In genomic region chr2:170298115-170298514, GRCh38 we compare ENCODE assay signal across 15 cellular contexts.
DNase-seq lines count a peak whose midpoint lies in the region; ATAC-seq and TF ChIP-seq lines count a peak whose summit lies in the region.
"Had no signal": no experiment of that assay in that cellular context is flagged by ENCODE, and none has a peak within 500 bp of the region (broad histone marks: within the 10 kb centered on the region; RNA-seq: fewer than 3 reads in every experiment).

No MANE protein-coding gene starts in this region.

- POLR2A ChIA-PET in GM10248 (lab: Yijun Ruan, JAX), result no interaction called here
- POLR2A ChIA-PET in naive thymus-derived CD4-positive, alpha-beta T cell (lab: Charles Lee), result no interaction called here

- no peak for TF ChIP-seq CTCF in GM10248 (IDR thresholded peaks at IDR 0.05; ENCODE audit: control extremely low read depth, extremely low read depth, low read depth, missing control alignments)

- H3K27ac ChIP-seq in naive thymus-derived CD4-positive, alpha-beta T cell (ENCODE audit: low read depth, low read length), result no peak overlapping the region
- H3K27ac ChIP-seq: lower lobe of right lung had no signal

- H3K9me3 Mint-ChIP-seq in naive thymus-derived CD4-positive, alpha-beta T cell, result peaks cover 0 to 16% (median 4%) of the 10 kb centered on the region in 11 donors

- H3K4me1 ChIP-seq in naive thymus-derived CD4-positive, alpha-beta T cell (ENCODE audit: control insufficient read depth in 2 of 2, insufficient read depth in 2 of 2, low read length in 2 of 2), result no peaks in the 10 kb centered on the region
- H3K4me1 ChIP-seq: lower lobe of right lung had no signal

- no peak overlapping the region for H3K4me3 Mint-ChIP-seq in naive thymus-derived CD4-positive, alpha-beta T cell

- no peaks in the 10 kb centered on the region for H3K9me3 ChIP-seq in naive thymus-derived CD4-positive, alpha-beta T cell (ENCODE audit: control insufficient read depth in 2 of 3, low read length in 3 of 3)
- H3K9me3 ChIP-seq: lower lobe of right lung had no signal

- H3K27me3 Mint-ChIP-seq in naive thymus-derived CD4-positive, alpha-beta T cell, result peaks cover 17 to 40% (median 24%) of the 10 kb centered on the region in 5 donors

- no peaks in the 10 kb centered on the region for H3K27me3 ChIP-seq in naive thymus-derived CD4-positive, alpha-beta T cell (ENCODE audit: control insufficient read depth in 2 of 2, insufficient read depth in 2 of 2, low read length in 2 of 2)

- intact Hi-C loops in naive thymus-derived CD4-positive, alpha-beta T cell (cut with micrococcal nuclease), result no loop called here
- intact Hi-C loops in left cardiac atrium (cut with DNase I), result no loop called here

- DNase-seq in GM10248 (ENCODE audit: extremely low spot score), result peak; percentile 29
- DNase-seq in GM19240 (ENCODE audit: insufficient read length, low spot score), result peak; percentile 11
- DNase-seq in naive thymus-derived CD4-positive, alpha-beta T cell, result no peak
- DNase-seq in left cardiac atrium, result no peak
- no peak for DNase-seq in stimulated activated naive CD4-positive, alpha-beta T cell treated with Interleukin-2 at 50 U/mL for 16 hours (lab: John Stamatoyannopoulos, UW)
- DNase-seq: hippocampal formation; IMR-90; lower lobe of right lung; NCI-H1694 treated with DMSO at 0.1 percent for 48 hours; occipital lobe; stimulated activated CD8-positive, alpha-beta memory T cell treated with anti-CD3 and anti-CD28 coated beads, Interleukin-4, amount 100 ng/mL, for 48 hours; SW 1271 had no signal

- no peak overlapping the region for H3K27ac Mint-ChIP-seq in naive thymus-derived CD4-positive, alpha-beta T cell

- no peaks in the 10 kb centered on the region for H3K4me1 Mint-ChIP-seq in naive thymus-derived CD4-positive, alpha-beta T cell

- CTCF ChIA-PET in GM10248 (lab: Yijun Ruan, JAX), result interaction anchor here (1.3 to 2.9 kb wide), 2 partner anchors 26 to 111 kb away, joined by 3 to 10 read pairs; no protein-coding TSS in a partner anchor
- CTCF ChIA-PET in naive thymus-derived CD4-positive, alpha-beta T cell (lab: Charles Lee), result no interaction called here

- ATAC-seq in HG02759 (IDR thresholded peaks at IDR 0.05; ENCODE audit: unreplicated experiment) (peak; percentile 77), HG03521 (IDR thresholded peaks at IDR 0.05; ENCODE audit: unreplicated experiment) (peak; percentile 81), HG02840 (IDR thresholded peaks at IDR 0.05; ENCODE audit: low FRiP score, unreplicated experiment) (no peak), left cardiac atrium (no peak)
- no peak for ATAC-seq in naive thymus-derived CD4-positive, alpha-beta T cell
- ATAC-seq: lower lobe of right lung had no signal

- no peak overlapping the region for H3K4me3 ChIP-seq in naive thymus-derived CD4-positive, alpha-beta T cell (ENCODE audit: low read length)
- H3K4me3 ChIP-seq: lower lobe of right lung had no signal

- H3K36me3 Mint-ChIP-seq in naive thymus-derived CD4-positive, alpha-beta T cell, result peaks cover 0 to 7% (median 0%) of the 10 kb centered on the region in 5 donors

- no peaks in the 10 kb centered on the region for H3K36me3 ChIP-seq in naive thymus-derived CD4-positive, alpha-beta T cell (ENCODE audit: control insufficient read depth in 2 of 3, insufficient read depth in 3 of 3, low read length in 3 of 3)
- H3K36me3 ChIP-seq: lower lobe of right lung had no signal

Comparison
In these comparisons a context has a peak if more than half of its experiments do, and no peak if none do; other contexts are left out.
1. DNase-seq: peak in GM10248 (single experiment) and GM19240 (single experiment); none in naive thymus-derived CD4-positive, alpha-beta T cell (0 of 9), left cardiac atrium (single experiment) and stimulated activated naive CD4-positive, alpha-beta T cell treated with Interleukin-2 at 50 U/mL for 16 hours (single experiment).
2. ATAC-seq: peak in HG02759 (single experiment) and HG03521 (single experiment); none in HG02840 (single experiment), naive thymus-derived CD4-positive, alpha-beta T cell (single experiment) and left cardiac atrium (0 of 2).